ENCODE assay signal across 20 cellular contexts in the genomic region with DNA sequence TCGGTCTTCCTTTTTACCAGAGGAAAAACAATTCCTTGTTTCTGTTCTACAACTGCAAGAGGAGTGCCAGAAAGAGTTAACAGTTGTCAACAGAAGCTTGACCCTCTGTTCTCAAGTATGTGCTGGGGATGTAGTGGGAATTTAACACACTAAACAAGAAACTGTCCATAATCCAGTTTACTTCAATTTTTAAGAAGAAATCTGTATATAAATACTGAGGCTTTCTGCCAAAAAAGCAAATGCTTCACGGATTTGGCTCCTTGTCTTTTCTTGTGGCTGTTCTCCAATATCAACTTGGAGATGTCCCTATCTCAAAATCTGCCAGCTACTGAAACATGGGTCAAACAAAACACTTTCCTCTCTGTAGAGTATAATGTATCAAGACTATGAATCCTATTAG. TPM values are rescaled to one million over a fixed set of nuclear protein-coding genes. Genes with fewer than 3 reads are reported as not detected.
DNase-seq lines count a peak whose midpoint lies in the region; ATAC-seq and TF ChIP-seq lines count a peak whose summit lies in the region.
"Had no signal": no experiment of that assay in that cellular context is flagged by ENCODE, and none has a peak within 500 bp of the region (broad histone marks: within the 10 kb centered on the region; RNA-seq: fewer than 3 reads in every experiment).

No MANE protein-coding gene starts in this region.

- no peak for ATAC-seq in HG02798 (IDR thresholded peaks at IDR 0.05; ENCODE audit: poor library complexity, unreplicated experiment)
- ATAC-seq: GM12878 had no signal

- no peak overlapping the region for H3K4me3 ChIP-seq in fibroblast of the aortic adventitia (ENCODE audit: low read depth, low read length)
- H3K4me3 ChIP-seq: BLaER1, GM12878 had no signal

- no peak for TF ChIP-seq CTCF in fibroblast of the aortic adventitia (IDR thresholded peaks at IDR 0.05; ENCODE audit: insufficient read depth, low read length)

- peak; percentile 56 for DNase-seq in EH (ENCODE audit: low read depth)
- peak; percentile 19 for DNase-seq in RPMI7951 (ENCODE audit: low read depth)
- peak; percentile 32 for DNase-seq in cerebellar cortex (ENCODE audit: low spot score)
- peak; percentile 65 for DNase-seq in fibroblast of the aortic adventitia (ENCODE audit: low read depth)
- no peak for DNase-seq in NCI-H345 (lab: John Stamatoyannopoulos, UW)
- no peak for DNase-seq in C1 segment of cervical spinal cord (lab: John Stamatoyannopoulos, UW)
- no peak for DNase-seq in T-helper 1 cell
- DNase-seq: CD8-positive, alpha-beta memory T cell; DMS79 treated with DMSO at 0.1 percent for 48 hours; GDM1; GOT3; Karpas-422; NCI-H1105 treated with DMSO at 0.1 percent for 48 hours; NCI-H187; NCI-H748 treated with DMSO at 0.1 percent for 48 hours; OCI-M1; RPMI8226 had no signal

RNA-seq across cellular contexts. Expression of a gene that starts 26.8 kb away (rescaled TPM):
- total RNA-seq in RPMI7951 (2014; rRNA removed; shearing (Covaris generic)): 18.6 and 22.8 TPM in 2 replicates
- total RNA-seq in fibroblast of the aortic adventitia (ENCODE audit: low replicate concordance): 77.4 and 106 TPM in 2 replicates

Comparison
In these comparisons a context has a peak if more than half of its experiments do, and no peak if none do; other contexts are left out.
1. DNase-seq: peak in EH (single experiment), RPMI7951 (single experiment), cerebellar cortex (single experiment) and fibroblast of the aortic adventitia (single experiment); none in NCI-H345 (single experiment), C1 segment of cervical spinal cord (0 of 14) and T-helper 1 cell (0 of 5).